In the genomic region with DNA sequence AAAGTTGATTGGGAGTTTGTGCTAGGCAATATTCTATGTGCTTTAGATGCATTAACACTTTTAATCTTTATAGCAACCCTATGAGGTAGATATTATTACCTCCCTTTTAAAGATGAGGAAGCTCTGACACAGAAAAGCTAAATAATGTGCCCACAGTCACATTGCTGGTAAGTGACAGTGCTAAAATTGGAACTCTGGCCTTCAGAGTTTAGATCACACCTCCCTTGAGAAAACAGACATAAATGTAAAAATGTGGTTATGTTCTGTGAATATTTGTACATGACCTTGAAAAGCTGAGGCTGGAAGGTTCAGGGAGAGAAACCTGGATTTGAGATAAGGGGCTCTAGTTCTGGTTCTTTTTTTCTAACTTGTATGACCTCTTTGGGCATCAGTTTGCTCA, we compare ENCODE assay signal across 18 cellular contexts. TPM values are rescaled to one million over a fixed set of nuclear protein-coding genes. Genes with fewer than 3 reads are reported as not detected.
A peak's percentile ranks its signal among the peaks of the same experiment; 100 is the strongest.
DNase-seq lines count a peak whose midpoint lies in the region; TF ChIP-seq lines count a peak whose summit lies in the region.
"Had no signal": no experiment of that assay in that cellular context is flagged by ENCODE, and none has a peak within 500 bp of the region (broad histone marks: within the 10 kb centered on the region; RNA-seq: fewer than 3 reads in every experiment).

No MANE protein-coding gene starts in this region.

- H3K27ac ChIP-seq in OCI-LY1 (ENCODE audit: low read depth, low read length, poor library complexity, severe bottlenecking) (no peak overlapping the region), coronary artery (no peak overlapping the region)
- H3K27ac ChIP-seq: cardiac muscle cell, Peyer's patch had no signal

- no peaks in the 10 kb centered on the region for H3K9me2 ChIP-seq in OCI-LY1 (ENCODE audit: low read depth, low read length)

- TF ChIP-seq CTCF in OCI-LY1 (IDR thresholded peaks at IDR 0.05; ENCODE audit: low read length) (no peak), coronary artery (IDR thresholded peaks at IDR 0.05) (no peak), progenitor cell of endocrine pancreas (IDR thresholded peaks at IDR 0.05; ENCODE audit: unreplicated experiment) (no peak), CD14-positive monocyte (IDR thresholded peaks at IDR 0.05) (no peak)

- peaks cover 16% of the 10 kb centered on the region for H3K36me3 Mint-ChIP-seq in progenitor cell of endocrine pancreas (ENCODE audit: insufficient read depth)
- peaks cover 37 to 38% of the 10 kb centered on the region in 2 donors for H3K36me3 Mint-ChIP-seq in CD14-positive monocyte

- H3K27me3 ChIP-seq in OCI-LY1 (ENCODE audit: insufficient read depth, low read length): no peaks in the 10 kb centered on the region
- H3K27me3 ChIP-seq: cardiac muscle cell, Peyer's patch, testis had no signal

- no peaks in the 10 kb centered on the region for H4K20me1 ChIP-seq in OCI-LY1 (ENCODE audit: insufficient read depth, low read length)

- peaks cover 15% of the 10 kb centered on the region; the same call in 1 of the 2 replicates for H3K36me3 ChIP-seq in OCI-LY1 (ENCODE audit: insufficient read depth, low read length)

- H3K4me3 Mint-ChIP-seq in progenitor cell of endocrine pancreas (ENCODE audit: low read depth): peak overlapping the region; percentile 19
- H3K4me3 Mint-ChIP-seq in CD14-positive monocyte: no peak overlapping the region

- no peak overlapping the region; the same call in 1 of the 2 replicates for H3K9ac ChIP-seq in OCI-LY1 (ENCODE audit: low read length)

- H3K4me3 ChIP-seq in OCI-LY1 (ENCODE audit: low read depth, low read length, poor library complexity, severe bottlenecking) (peak overlapping the region; percentile 84), coronary artery (peak overlapping the region; percentile 82)
- H3K4me3 ChIP-seq: cardiac muscle cell had no signal

- H3K27ac Mint-ChIP-seq in progenitor cell of endocrine pancreas (no peak overlapping the region), CD14-positive monocyte (no peak overlapping the region)
- H3K27ac Mint-ChIP-seq: activated CD4-positive, alpha-beta memory T cell treated with anti-CD3 and anti-CD28 coated beads for 36 hours had no signal

- no peaks in the 10 kb centered on the region for H3F3A ChIP-seq in OCI-LY1 (ENCODE audit: insufficient read depth, low read length)

- H3K9me3 Mint-ChIP-seq in progenitor cell of endocrine pancreas (ENCODE audit: low read depth) (no peaks in the 10 kb centered on the region), CD14-positive monocyte (peaks cover 0 to 2% (median 0%) of the 10 kb centered on the region in 7 donors)
- H3K9me3 Mint-ChIP-seq: activated CD4-positive, alpha-beta memory T cell treated with anti-CD3 and anti-CD28 coated beads for 36 hours had no signal

- intact Hi-C loops in CD14-positive monocyte (cut with micrococcal nuclease): no loop called here

- H3K9me3 ChIP-seq in OCI-LY1 (ENCODE audit: low read length): no peaks in the 10 kb centered on the region
- H3K9me3 ChIP-seq: Peyer's patch, testis had no signal

- peak; percentile 6 for DNase-seq in NOMO-1 treated with DMSO at 0.1 percent for 48 hours (lab: John Stamatoyannopoulos, UW; ENCODE audit: unreplicated experiment)
- DNase-seq in NOMO-1 treated with dmso at 0.1 percent for 144 hours (lab: John Stamatoyannopoulos, UW; ENCODE audit: unreplicated experiment): no peak
- no peak for DNase-seq in coronary artery (ENCODE audit: low spot score)
- no peak for DNase-seq in progenitor cell of endocrine pancreas (ENCODE audit: low spot score, unreplicated experiment)
- no peak for DNase-seq in NCI-H187 (lab: John Stamatoyannopoulos, UW)
- no peak for DNase-seq in CD14-positive monocyte (ENCODE audit: low spot score)
- DNase-seq in pons (ENCODE audit: low spot score): no peak
- DNase-seq: activated CD4-positive, alpha-beta memory T cell treated with anti-CD3 and anti-CD28 coated beads for 36 hours; DMS 273 treated with DMSO at 0.1 percent for 48 hours; head of caudate nucleus; left colon; NCI-H1092 treated with DMSO at 0.1 percent for 48 hours; Peyer's patch; testis had no signal

- peaks cover 26% of the 10 kb centered on the region for H3K4me1 ChIP-seq in OCI-LY1 (ENCODE audit: insufficient read depth, low read length, severe bottlenecking)

- H3K27me3 Mint-ChIP-seq in progenitor cell of endocrine pancreas (no peaks in the 10 kb centered on the region), CD14-positive monocyte (ENCODE audit: low read depth in 3 of 3) (peaks cover 4 to 23% (median 20%) of the 10 kb centered on the region in 3 donors)
- H3K27me3 Mint-ChIP-seq: activated CD4-positive, alpha-beta memory T cell treated with anti-CD3 and anti-CD28 coated beads for 36 hours had no signal

- H3K79me2 ChIP-seq in OCI-LY1 (ENCODE audit: insufficient read depth, low read length): no peaks in the 10 kb centered on the region

- peak overlapping the region; percentile 80; the same call in 1 of the 2 replicates for H3K4me2 ChIP-seq in OCI-LY1 (ENCODE audit: low read length)

- H3K4me1 Mint-ChIP-seq in progenitor cell of endocrine pancreas (ENCODE audit: low read depth) (peaks cover 18% of the 10 kb centered on the region), CD14-positive monocyte (peaks cover 24% of the 10 kb centered on the region)

- H2AFZ ChIP-seq in OCI-LY1 (ENCODE audit: low read length): no peak overlapping the region

RNA-seq across cellular contexts. Expression of gene ABHD4, which starts 1.9 kb away (rescaled TPM):
- 25.6 and 30.5 TPM in 2 replicates for total RNA-seq in progenitor cell of endocrine pancreas
- 10 to 100 TPM in 1 of 2 donors, 1 to 10 TPM in 1; 9.4 to 13.4 TPM for polyA plus RNA-seq in CD14-positive monocyte

RNA-seq across cellular contexts. Expression of gene DAD1, which starts 11.0 kb away (rescaled TPM):
- 149 and 150 TPM in 2 replicates for total RNA-seq in progenitor cell of endocrine pancreas
- 100 to 1,000 TPM; 440 to 444 TPM for polyA plus RNA-seq in CD14-positive monocyte

RNA-seq across cellular contexts. Expression of gene OR6J1, which starts 44.1 kb away (rescaled TPM):
- not detected in 2 replicates for total RNA-seq in progenitor cell of endocrine pancreas
- not detected for polyA plus RNA-seq in CD14-positive monocyte
- total RNA-seq: activated CD4-positive, alpha-beta memory T cell treated with anti-CD3 and anti-CD28 coated beads for 36 hours; cardiac muscle cell; endothelial cell of umbilical vein; HT1080; left colon had no signal
- polyA plus RNA-seq: cardiac muscle cell, endothelial cell of umbilical vein had no signal
